ENCODE assay signal across 27 cellular contexts in genomic region chr14:32713856-32714255, GRCh38.
"Had no signal": no experiment of that assay in that cellular context is flagged by ENCODE, and none has a peak within 500 bp of the region (broad histone marks: within the 10 kb centered on the region; RNA-seq: fewer than 3 reads in every experiment).

No MANE protein-coding gene starts in this region.

- H3K36me3 ChIP-seq: neutrophil, pancreas, prostate gland, right lobe of liver, sigmoid colon, stomach, thoracic aorta, thyroid gland, tibial nerve, upper lobe of left lung, vagina had no signal

- H3K9me3 ChIP-seq: neutrophil, pancreas, prostate gland, right lobe of liver, sigmoid colon, stomach, thoracic aorta, thyroid gland, tibial nerve, upper lobe of left lung, vagina had no signal

- H3K4me1 Mint-ChIP-seq: stimulated activated effector memory CD8-positive, alpha-beta T cell treated with anti-CD3 and anti-CD28 coated beads, Interleukin-12 subunit alpha, Interleukin-12 subunit beta, amount 100 ng/mL, for 72 hours; stimulated activated naive B cell treated with anti-CD40 and anti-IgM and Interleukin-4, amounts not matched to agents 10 μg/mL and 1 μg/mL and 100 μg/mL, for 72 hours had no signal

- ATAC-seq: natural killer cell treated with Interleukin-12 subunit alpha and Interleukin-12 subunit beta and Interleukin-15 and Interleukin-18, amount 100 ng/mL, for 72 hours; pancreas; right cardiac atrium; right lobe of liver; stimulated activated effector memory CD8-positive, alpha-beta T cell treated with anti-CD3 and anti-CD28 coated beads, Interleukin-12 subunit alpha, Interleukin-12 subunit beta, amount 100 ng/mL, for 72 hours; stimulated activated naive B cell treated with anti-CD40 and anti-IgM and Interleukin-4, amounts not matched to agents 10 μg/mL and 1 μg/mL and 100 μg/mL, for 72 hours had no signal

- H3K4me3 ChIP-seq: pancreas, prostate gland, right lobe of liver, sigmoid colon, stomach, thoracic aorta, thyroid gland, tibial nerve, upper lobe of left lung, vagina had no signal

- H3K27me3 ChIP-seq: neutrophil, pancreas, right lobe of liver, sigmoid colon, stomach, thyroid gland, tibial nerve, upper lobe of left lung, vagina had no signal

- H3K4me3 Mint-ChIP-seq: natural killer cell treated with Interleukin-12 subunit alpha and Interleukin-12 subunit beta and Interleukin-15 and Interleukin-18, amount 100 ng/mL, for 72 hours; nephron progenitor cell; neural crest cell; stimulated activated effector memory CD8-positive, alpha-beta T cell treated with anti-CD3 and anti-CD28 coated beads, Interleukin-12 subunit alpha, Interleukin-12 subunit beta, amount 100 ng/mL, for 72 hours; stimulated activated naive B cell treated with anti-CD40 and anti-IgM and Interleukin-4, amounts not matched to agents 10 μg/mL and 1 μg/mL and 100 μg/mL, for 72 hours; stimulated activated naive CD8-positive, alpha-beta T cell treated with anti-CD3 and anti-CD28 coated beads, Interleukin-15, Interleukin-2, amounts not matched to agents 100 ng/mL and 50 ng/mL, for 24 hours had no signal

- H3K36me3 Mint-ChIP-seq: stimulated activated effector memory CD8-positive, alpha-beta T cell treated with anti-CD3 and anti-CD28 coated beads, Interleukin-12 subunit alpha, Interleukin-12 subunit beta, amount 100 ng/mL, for 72 hours; stimulated activated naive B cell treated with anti-CD40 and anti-IgM and Interleukin-4, amounts not matched to agents 10 μg/mL and 1 μg/mL and 100 μg/mL, for 72 hours had no signal

- H3K4me1 ChIP-seq: pancreas, prostate gland, right lobe of liver, upper lobe of left lung, vagina had no signal

- H3K27me3 Mint-ChIP-seq: natural killer cell treated with Interleukin-12 subunit alpha and Interleukin-12 subunit beta and Interleukin-15 and Interleukin-18, amount 100 ng/mL, for 72 hours; stimulated activated naive B cell treated with anti-CD40 and anti-IgM and Interleukin-4, amounts not matched to agents 10 μg/mL and 1 μg/mL and 100 μg/mL, for 72 hours; stimulated activated naive CD8-positive, alpha-beta T cell treated with anti-CD3 and anti-CD28 coated beads, Interleukin-15, Interleukin-2, amounts not matched to agents 100 ng/mL and 50 ng/mL, for 24 hours had no signal

- DNase-seq: nephron progenitor cell; nucleus accumbens; pancreas; retina; right cardiac atrium; right lobe of liver; sigmoid colon; small intestine; stimulated activated CD4-positive, alpha-beta T cell treated with anti-CD3 and anti-CD28 coated beads, Interleukin-15, amount 100 ng/mL, for 24 hours; stimulated activated CD4-positive, alpha-beta T cell treated with anti-CD3 and anti-CD28 coated beads, Interleukin-2, amount 100 ng/mL, for 24 hours; stimulated activated CD4-positive, alpha-beta T cell treated with anti-CD3 and anti-CD28 coated beads, Interleukin-2, amount 100 ng/mL, for 48 hours; stimulated activated CD4-positive, alpha-beta T cell treated with anti-CD3 and anti-CD28 coated beads, Interleukin-4, amount 100 ng/mL, for 24 hours; stimulated activated naive B cell treated with anti-CD40 and anti-IgM and Interleukin-4, amounts not matched to agents 10 μg/mL and 1 μg/mL and 100 μg/mL, for 72 hours; stimulated activated naive CD4-positive, alpha-beta T cell treated with Interleukin-2 at 50 U/mL for 16 hours; stomach; thyroid gland; trophoblast cell; upper lobe of left lung had no signal

- H3K27ac ChIP-seq: neutrophil, pancreas, prostate gland, right lobe of liver, sigmoid colon, stomach, thoracic aorta, thyroid gland, tibial nerve, upper lobe of left lung, vagina had no signal

- H3K27ac Mint-ChIP-seq: natural killer cell treated with Interleukin-12 subunit alpha and Interleukin-12 subunit beta and Interleukin-15 and Interleukin-18, amount 100 ng/mL, for 72 hours; nephron progenitor cell; stimulated activated effector memory CD8-positive, alpha-beta T cell treated with anti-CD3 and anti-CD28 coated beads, Interleukin-12 subunit alpha, Interleukin-12 subunit beta, amount 100 ng/mL, for 72 hours; stimulated activated naive B cell treated with anti-CD40 and anti-IgM and Interleukin-4, amounts not matched to agents 10 μg/mL and 1 μg/mL and 100 μg/mL, for 72 hours; stimulated activated naive CD8-positive, alpha-beta T cell treated with anti-CD3 and anti-CD28 coated beads, Interleukin-15, Interleukin-2, amounts not matched to agents 100 ng/mL and 50 ng/mL, for 24 hours had no signal

- H3K9me3 Mint-ChIP-seq: nephron progenitor cell; neural crest cell; stimulated activated naive B cell treated with anti-CD40 and anti-IgM and Interleukin-4, amounts not matched to agents 10 μg/mL and 1 μg/mL and 100 μg/mL, for 72 hours; stimulated activated naive CD8-positive, alpha-beta T cell treated with anti-CD3 and anti-CD28 coated beads, Interleukin-15, Interleukin-2, amounts not matched to agents 100 ng/mL and 50 ng/mL, for 24 hours had no signal
